Comparison of ENCODE assay signal across 18 cellular contexts in genomic region chr15:71591057-71591456, GRCh38.
DNase-seq lines count a peak whose midpoint lies in the region; ATAC-seq and TF ChIP-seq lines count a peak whose summit lies in the region.
"Had no signal": no experiment of that assay in that cellular context is flagged by ENCODE, and none has a peak within 500 bp of the region (broad histone marks: within the 10 kb centered on the region; RNA-seq: fewer than 3 reads in every experiment).

No MANE protein-coding gene starts in this region.

- H3K27ac Mint-ChIP-seq in glutamatergic neuron (ENCODE audit: unreplicated experiment): no peak overlapping the region
- H3K27ac Mint-ChIP-seq: activated naive CD4-positive, alpha-beta T cell treated with anti-CD3 and anti-CD28 coated beads, Interleukin-2, amount 10 ng/mL, durations not matched to agents 7 days and 5 days; CD8-positive, alpha-beta T cell had no signal

- intact Hi-C loops in HCT116 (cut with micrococcal nuclease): no loop called here
- intact Hi-C loops in lower leg skin (cut with DNase I; ENCODE audit: low total_unique reads): no loop called here
- intact Hi-C loops in transverse colon (cut with DNase I; ENCODE audit: low total_unique reads): no loop called here

- no peaks in the 10 kb centered on the region for H3K27me3 Mint-ChIP-seq in glutamatergic neuron (ENCODE audit: unreplicated experiment)
- H3K27me3 Mint-ChIP-seq: activated naive CD4-positive, alpha-beta T cell treated with anti-CD3 and anti-CD28 coated beads, Interleukin-2, amount 10 ng/mL, durations not matched to agents 7 days and 5 days had no signal

- H3K9ac ChIP-seq in HCT116 (ENCODE audit: low read length): no peak overlapping the region

- H3K4me2 ChIP-seq in HCT116 (ENCODE audit: low read length): no peak overlapping the region

- CTCF ChIA-PET in HCT116 (lab: Charles Lee): no interaction called here

- BruUV-seq in HCT116 (replicated peaks; lab: Mats Ljungman, UMichigan): no TSS peak

- H4K20me1 ChIP-seq in HCT116 (ENCODE audit: insufficient read depth): no peaks in the 10 kb centered on the region

- H3K4me3 ChIP-seq in BE2C (ENCODE audit: low read depth, low read length) (no peak overlapping the region), HCT116 (replicated peaks in 1 of 2; ENCODE audit: low read depth in 1 of 2, low read length in 2 of 2) (no peak overlapping the region), astrocyte of the cerebellum (ENCODE audit: low read depth, low read length) (no peak overlapping the region), lower leg skin (ENCODE audit: low read depth, poor library complexity, severe bottlenecking) (no peak overlapping the region), transverse colon (no peak overlapping the region)
- H3K4me3 ChIP-seq: colonic mucosa, SJSA1, testis had no signal

- H3K4me1 Mint-ChIP-seq in glutamatergic neuron (ENCODE audit: low read depth, unreplicated experiment): peaks cover 6% of the 10 kb centered on the region
- H3K4me1 Mint-ChIP-seq: activated naive CD4-positive, alpha-beta T cell treated with anti-CD3 and anti-CD28 coated beads, Interleukin-2, amount 10 ng/mL, durations not matched to agents 7 days and 5 days had no signal

- H3K9me3 ChIP-seq in BE2C: no peaks in the 10 kb centered on the region; the same call in 1 of the 2 replicates
- no peaks in the 10 kb centered on the region for H3K9me3 ChIP-seq in HCT116 (ENCODE audit: control insufficient read depth in 1 of 2, insufficient read depth in 1 of 2, low read depth in 1 of 2, low read length in 2 of 2)
- peaks cover 5 to 6% of the 10 kb centered on the region in 2 donors for H3K9me3 ChIP-seq in transverse colon
- H3K9me3 ChIP-seq: colonic mucosa, testis had no signal

- DNase-seq in BE2C: no peak
- DNase-seq in HCT116 (ENCODE audit: low read depth, low spot score): no peak
- DNase-seq in astrocyte of the cerebellum (ENCODE audit: low read depth): no peak
- DNase-seq in glutamatergic neuron: no peak
- DNase-seq in lower leg skin (ENCODE audit: low spot score in 2 of 2): no peak
- no peak for DNase-seq in transverse colon
- DNase-seq: activated naive CD4-positive, alpha-beta T cell treated with anti-CD3 and anti-CD28 coated beads, Interleukin-2, amount 10 ng/mL, durations not matched to agents 7 days and 5 days; activated T-cell treated with anti-CD3 and anti-CD28 coated beads, Interleukin-2, amount 50 U/mL, for 4 hours; CD8-positive, alpha-beta T cell; colonic mucosa; left colon; NCI-H1436 treated with DMSO at 0.1 percent for 48 hours; NCI-H69; testis had no signal

- TF ChIP-seq CTCF in BE2C (IDR thresholded peaks at IDR 0.05; ENCODE audit: low read depth, low read length): peak; percentile 23; the same call in 1 of the 2 replicates
- peak in 2 of 3 experiments; percentile 29 to 31; a peak in 4 of 6 replicates for TF ChIP-seq CTCF in HCT116 (IDR thresholded peaks at IDR 0.05 in 2 of 3, conservative IDR thresholded peaks at IDR 0.05 in 1 of 3; ENCODE audit: borderline replicate concordance in 1 of 3, insufficient read depth in 1 of 3, low read depth in 2 of 3, low read length in 2 of 3)
- peak; percentile 34 for TF ChIP-seq CTCF in astrocyte of the cerebellum (IDR thresholded peaks at IDR 0.05; ENCODE audit: low read depth, low read length, missing control alignments)
- TF ChIP-seq CTCF in glutamatergic neuron (IDR thresholded peaks at IDR 0.05; ENCODE audit: partially characterized antibody, unreplicated experiment): peak; percentile 33
- no peak for TF ChIP-seq CTCF in lower leg skin (IDR thresholded peaks at IDR 0.05)
- TF ChIP-seq CTCF in transverse colon (IDR thresholded peaks at IDR 0.05): no peak

- ATAC-seq in HCT116 (peak; percentile 52), GM18858 (IDR thresholded peaks at IDR 0.05; ENCODE audit: unreplicated experiment) (no peak), GM21423 (IDR thresholded peaks at IDR 0.05; ENCODE audit: unreplicated experiment) (no peak)
- ATAC-seq: activated CD4-positive, CD25-positive, alpha-beta regulatory T cell treated with anti-CD3 and anti-CD28 coated beads, Interleukin-2, amount 50 U/mL, for 24 hours; activated T-cell treated with anti-CD3 and anti-CD28 coated beads, Interleukin-2, amount 50 U/mL, for 4 hours; CD8-positive, alpha-beta T cell; left colon had no signal

- no peaks in the 10 kb centered on the region for H3K9me2 ChIP-seq in HCT116 (ENCODE audit: insufficient read depth)

- no peak overlapping the region for H3K4me3 Mint-ChIP-seq in glutamatergic neuron (ENCODE audit: unreplicated experiment)
- H3K4me3 Mint-ChIP-seq: activated naive CD4-positive, alpha-beta T cell treated with anti-CD3 and anti-CD28 coated beads, Interleukin-2, amount 10 ng/mL, durations not matched to agents 7 days and 5 days; activated T-cell treated with anti-CD3 and anti-CD28 coated beads, Interleukin-2, amount 50 U/mL, for 4 hours; CD8-positive, alpha-beta T cell had no signal

- H3K36me3 ChIP-seq in BE2C: no peaks in the 10 kb centered on the region
- no peaks in the 10 kb centered on the region for H3K36me3 ChIP-seq in HCT116 (ENCODE audit: control insufficient read depth in 1 of 2, insufficient read depth in 2 of 2, low read length in 2 of 2)
- no peaks in the 10 kb centered on the region for H3K36me3 ChIP-seq in transverse colon
- H3K36me3 ChIP-seq: colonic mucosa, SJSA1 had no signal

- RAD21 ChIA-PET in HCT116 (lab: Charles Lee; ENCODE audit: low non-redundant PET in 1 of 2, low total read pairs in 2 of 2, uncharacterized antibody in 2 of 2, unreplicated experiment in 2 of 2): no interaction called here

- WGBS in lower leg skin, 2 donors: 95 to 96% methylated on average over 3 of the region's 3 CpGs
- WGBS in transverse colon (ENCODE audit: low coverage in 1 of 2), 2 donors: 97 to 100% methylated on average over 2 to 3 of the region's 3 CpGs

- peaks cover 4% of the 10 kb centered on the region for H3K36me3 Mint-ChIP-seq in glutamatergic neuron (ENCODE audit: unreplicated experiment)
- H3K36me3 Mint-ChIP-seq: activated naive CD4-positive, alpha-beta T cell treated with anti-CD3 and anti-CD28 coated beads, Interleukin-2, amount 10 ng/mL, durations not matched to agents 7 days and 5 days; CD8-positive, alpha-beta T cell had no signal

- H3K79me2 ChIP-seq in HCT116 (ENCODE audit: insufficient read depth, low read length): no peaks in the 10 kb centered on the region

- H2AFZ ChIP-seq in HCT116 (ENCODE audit: low read depth, low read length, poor library complexity, severe bottlenecking): no peak overlapping the region

- H3K9me3 Mint-ChIP-seq in glutamatergic neuron (ENCODE audit: unreplicated experiment): peaks cover 2% of the 10 kb centered on the region
- H3K9me3 Mint-ChIP-seq: activated naive CD4-positive, alpha-beta T cell treated with anti-CD3 and anti-CD28 coated beads, Interleukin-2, amount 10 ng/mL, durations not matched to agents 7 days and 5 days; CD8-positive, alpha-beta T cell had no signal

- TF ChIP-seq POLR2A in HCT116 (IDR thresholded peaks at IDR 0.05; ENCODE audit: borderline replicate concordance, extremely low read depth, insufficient read depth, insufficient read length) (no peak), lower leg skin (IDR thresholded peaks at IDR 0.05) (no peak), transverse colon (IDR thresholded peaks at IDR 0.05) (no peak)

- POLR2A ChIA-PET in HCT116 (lab: Charles Lee): no interaction called here

- H3K4me1 ChIP-seq in BE2C (no peaks in the 10 kb centered on the region), HCT116 (ENCODE audit: control insufficient read depth in 1 of 2, insufficient read depth in 2 of 2, low read length in 2 of 2) (peaks cover 6 to 7% of the 10 kb centered on the region in 2 experiments; a peak in 3 of 4 replicates), transverse colon (no peaks in the 10 kb centered on the region)
- H3K4me1 ChIP-seq: colonic mucosa had no signal

- no peak for TF ChIP-seq RAD21 in HCT116 (IDR thresholded peaks at IDR 0.05; ENCODE audit: low read depth)

- no peak overlapping the region for H3K27ac ChIP-seq in HCT116 (ENCODE audit: low read depth, low read length)
- H3K27ac ChIP-seq in transverse colon: no peak overlapping the region
- H3K27ac ChIP-seq: colonic mucosa, SJSA1, testis had no signal

- TF ChIP-seq EP300 in transverse colon (IDR thresholded peaks at IDR 0.05; ENCODE audit: low read depth): no peak

- in situ Hi-C loops in astrocyte of the cerebellum (cut with HindIII; ENCODE audit: low sequenced_read_pairs): no loop called here
- in situ Hi-C loops in transverse colon (cut with MboI; ENCODE audit: low pct_ligation_motif_present in 1 of 4, low pct_unique_long_range_greater_than_20kb in 1 of 4, low sequenced_read_pairs in 3 of 4): no loop called here

- H3K27me3 ChIP-seq in BE2C: no peaks in the 10 kb centered on the region
- H3K27me3 ChIP-seq in HCT116 (ENCODE audit: insufficient read depth, low read length): no peaks in the 10 kb centered on the region
- no peaks in the 10 kb centered on the region for H3K27me3 ChIP-seq in transverse colon
- H3K27me3 ChIP-seq: colonic mucosa, SJSA1, testis had no signal

TF ChIP-seq in HCT116, 20 proteins besides CTCF, POLR2A, EP300 and RAD21:
- TF ChIP-seq POLR2AphosphoS5 (IDR thresholded peaks at IDR 0.05; ENCODE audit: low read depth, low read length) (no peak), CEBPB (IDR thresholded peaks at IDR 0.05; ENCODE audit: low read depth) (no peak), ATF3 (IDR thresholded peaks at IDR 0.05) (no peak), ELF1 (IDR thresholded peaks at IDR 0.05; ENCODE audit: borderline replicate concordance, low read depth) (no peak), FOSL1 (IDR thresholded peaks at IDR 0.05; ENCODE audit: low read depth) (no peak)
- TF ChIP-seq, protein P1, sequence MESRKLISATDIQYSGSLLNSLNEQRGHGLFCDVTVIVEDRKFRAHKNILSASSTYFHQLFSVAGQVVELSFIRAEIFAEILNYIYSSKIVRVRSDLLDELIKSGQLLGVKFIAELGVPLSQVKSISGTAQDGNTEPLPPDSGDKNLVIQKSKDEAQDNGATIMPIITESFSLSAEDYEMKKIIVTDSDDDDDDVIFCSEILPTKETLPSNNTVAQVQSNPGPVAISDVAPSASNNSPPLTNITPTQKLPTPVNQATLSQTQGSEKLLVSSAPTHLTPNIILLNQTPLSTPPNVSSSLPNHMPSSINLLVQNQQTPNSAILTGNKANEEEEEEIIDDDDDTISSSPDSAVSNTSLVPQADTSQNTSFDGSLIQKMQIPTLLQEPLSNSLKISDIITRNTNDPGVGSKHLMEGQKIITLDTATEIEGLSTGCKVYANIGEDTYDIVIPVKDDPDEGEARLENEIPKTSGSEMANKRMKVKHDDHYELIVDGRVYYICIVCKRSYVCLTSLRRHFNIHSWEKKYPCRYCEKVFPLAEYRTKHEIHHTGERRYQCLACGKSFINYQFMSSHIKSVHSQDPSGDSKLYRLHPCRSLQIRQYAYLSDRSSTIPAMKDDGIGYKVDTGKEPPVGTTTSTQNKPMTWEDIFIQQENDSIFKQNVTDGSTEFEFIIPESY (IDR thresholded peaks at IDR 0.05; ENCODE audit: extremely low read depth, insufficient replicate concordance, low read length): no peak

Comparison
In these comparisons a context has a peak if more than half of its experiments do, and no peak if none do; other contexts are left out.
1. CTCF ChIP-seq: peak in BE2C (single experiment), HCT116 (2 of 3), astrocyte of the cerebellum (single experiment) and glutamatergic neuron (single experiment); none in lower leg skin (0 of 3) and transverse colon (0 of 5).